Comparison of ENCODE assay signal across 14 cellular contexts in the genomic region with DNA sequence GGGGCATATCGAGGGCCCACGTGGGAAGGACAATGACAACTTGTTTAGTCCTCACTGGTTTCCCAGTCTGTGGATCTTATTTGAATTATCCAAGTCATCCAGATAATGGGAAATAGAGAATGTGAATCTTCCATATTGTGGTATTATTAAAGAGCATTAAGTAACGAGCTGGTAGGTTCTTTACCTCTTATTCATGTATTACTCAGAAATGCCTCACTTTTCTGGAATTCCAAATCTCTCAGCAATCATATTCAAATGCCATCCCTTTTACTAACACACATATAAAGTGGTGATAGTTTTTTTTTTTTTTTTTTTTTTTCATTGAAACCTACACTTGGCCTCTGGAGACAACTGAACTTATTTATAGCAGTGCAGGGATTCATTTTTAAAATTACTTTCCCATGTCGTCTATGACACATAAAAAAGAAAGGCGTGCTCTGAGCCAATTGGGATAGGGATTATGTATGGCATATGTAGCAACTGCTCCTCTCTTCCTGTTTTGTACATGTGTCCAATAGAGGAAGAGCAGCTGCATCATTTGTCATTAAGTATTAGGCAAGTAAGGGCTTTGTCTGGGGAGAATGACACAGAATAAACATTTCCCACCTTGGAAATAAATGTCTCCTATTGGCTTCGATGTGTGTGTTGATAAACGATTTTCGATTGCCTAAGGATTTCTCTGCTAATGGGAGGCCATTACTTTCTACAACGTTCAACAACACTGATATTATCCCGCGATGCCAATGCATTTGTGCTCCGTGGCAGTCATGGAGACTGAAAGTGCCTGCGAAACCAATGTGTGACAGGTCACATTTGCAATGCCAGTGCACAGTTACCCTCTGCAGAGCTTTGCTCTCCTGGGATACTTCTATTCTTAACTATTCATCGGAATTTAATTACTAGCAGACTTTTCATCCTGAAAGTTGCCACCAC.
DNase-seq lines count a peak whose midpoint lies in the region; ATAC-seq and TF ChIP-seq lines count a peak whose summit lies in the region.
"Had no signal": no experiment of that assay in that cellular context is flagged by ENCODE, and none has a peak within 500 bp of the region (broad histone marks: within the 10 kb centered on the region; RNA-seq: fewer than 3 reads in every experiment).

No MANE protein-coding gene starts in this region.

- intact Hi-C loops in PC-9 (cut with micrococcal nuclease; ENCODE audit: unreplicated experiment) (no loop called here), psoas muscle (cut with DNase I) (loop anchor here in 1 of 2 donors (5.0 kb wide), 1 partner anchor 258 kb away; no protein-coding TSS in a partner anchor)

- H3K36me3 ChIP-seq in PC-9 (ENCODE audit: low read depth) (no peaks in the 10 kb centered on the region), fibroblast of lung (ENCODE audit: control insufficient read depth, insufficient read depth, low read length) (no peaks in the 10 kb centered on the region), psoas muscle (ENCODE audit: insufficient read depth in 1 of 2, low read depth in 1 of 2) (no peaks in the 10 kb centered on the region)
- H3K36me3 ChIP-seq: spleen had no signal

- peak overlapping the region; percentile 56; the same call in 1 of the 2 replicates for H2AFZ ChIP-seq in PC-9
- no peak overlapping the region for H2AFZ ChIP-seq in fibroblast of lung (ENCODE audit: low read length)

- H3K79me2 ChIP-seq in PC-9 (ENCODE audit: low read depth) (no peaks in the 10 kb centered on the region), fibroblast of lung (ENCODE audit: control insufficient read depth, insufficient read depth, low read length) (no peaks in the 10 kb centered on the region)

- TF ChIP-seq CTCF in PC-9 (conservative IDR thresholded peaks at IDR 0.05) (no peak), fibroblast of lung (conservative IDR thresholded peaks at IDR 0.05 in 1 of 2, IDR thresholded peaks at IDR 0.05 in 1 of 2; ENCODE audit: low read depth in 1 of 2, low read length in 2 of 2) (no peak), psoas muscle (IDR thresholded peaks at IDR 0.05) (no peak)

- CTCF ChIA-PET in PC-9 (lab: Charles Lee) = no interaction called here

- no peak overlapping the region for H3K9ac ChIP-seq in fibroblast of lung (ENCODE audit: insufficient read depth, low read length)

- WGBS in psoas muscle, 3 donors = 19 to 35% (median 26%) methylated on average over 14 of the region's 14 CpGs

- H3K9me2 ChIP-seq in PC-9 (ENCODE audit: insufficient read depth) = no peaks in the 10 kb centered on the region

- DNase-seq in ELR (ENCODE audit: low read depth) (peak; percentile 98), PC-9 (peak in 1 of 2 experiments; percentile 87), fibroblast of lung (ENCODE audit: low read depth in 2 of 2) (peak; percentile 78 to 98), psoas muscle (peak in 1 of 2 donors; percentile 33), T-helper 1 cell (no peak), NCI-H345 treated with DMSO at 0.1 percent for 48 hours (lab: John Stamatoyannopoulos, UW; ENCODE audit: unreplicated experiment) (no peak)
- DNase-seq: effector memory CD4-positive, alpha-beta T cell; NCI-H510A; spleen; T-helper 9 cell had no signal

- BruUV-seq in PC-9 (replicated peaks; lab: Mats Ljungman, UMichigan) = no TSS peak

- POLR2A ChIA-PET in PC-9 (lab: Charles Lee; ENCODE audit: unreplicated experiment) = interaction anchor here (0.9 kb wide), 2 partner anchors 10 to 1679 kb away, joined by 4 to 7 read pairs; no protein-coding TSS in a partner anchor

- H3K27me3 ChIP-seq in PC-9 (ENCODE audit: insufficient read depth, low read depth) = no peaks in the 10 kb centered on the region
- H3K27me3 ChIP-seq in fibroblast of lung (ENCODE audit: control insufficient read depth, insufficient read depth, low read length) = no peaks in the 10 kb centered on the region
- no peaks in the 10 kb centered on the region for H3K27me3 ChIP-seq in psoas muscle (ENCODE audit: insufficient read depth in 3 of 3, low read length in 2 of 3)
- H3K27me3 ChIP-seq: spleen had no signal

- peak; percentile 86 to 93 (median 92) for ATAC-seq in psoas muscle
- ATAC-seq in HG03460 (IDR thresholded peaks at IDR 0.05; ENCODE audit: unreplicated experiment) = no peak
- ATAC-seq in HG02610 (IDR thresholded peaks at IDR 0.05; ENCODE audit: unreplicated experiment) = no peak
- ATAC-seq: stimulated activated memory B cell treated with anti-CD40 and anti-IgM and Interleukin-4, amounts not matched to agents 10 μg/mL and 1 μg/mL and 100 μg/mL, for 72 hours had no signal

- peak overlapping the region; percentile 63 for H3K27ac ChIP-seq in PC-9
- H3K27ac ChIP-seq in fibroblast of lung (ENCODE audit: insufficient read depth, low read length) = peak overlapping the region; percentile 74
- peak overlapping the region; percentile 89 for H3K27ac ChIP-seq in psoas muscle
- H3K27ac ChIP-seq: spleen had no signal

- peak overlapping the region; percentile 20; the same call in 1 of the 2 replicates for H3K4me2 ChIP-seq in PC-9
- H3K4me2 ChIP-seq in fibroblast of lung (ENCODE audit: extremely low read depth, insufficient read depth, low read length) = no peak overlapping the region

- peaks cover 7% of the 10 kb centered on the region; the same call in 1 of the 2 replicates for H3K9me3 ChIP-seq in PC-9 (ENCODE audit: insufficient read depth, low read depth)
- no peaks in the 10 kb centered on the region for H3K9me3 ChIP-seq in fibroblast of lung (ENCODE audit: control insufficient read depth, insufficient read depth, low read depth, low read length)
- H3K9me3 ChIP-seq in psoas muscle = peaks cover 6% of the 10 kb centered on the region

- peaks cover 14% of the 10 kb centered on the region for H3F3A ChIP-seq in PC-9 (ENCODE audit: insufficient read depth, low read depth)

- H4K20me1 ChIP-seq in PC-9 (ENCODE audit: insufficient read depth) = no peaks in the 10 kb centered on the region
- H4K20me1 ChIP-seq in fibroblast of lung (ENCODE audit: control insufficient read depth, extremely low read depth, insufficient read depth, low read length) = no peaks in the 10 kb centered on the region

- peaks cover 23% of the 10 kb centered on the region for H3K4me1 ChIP-seq in PC-9 (replicated peaks; ENCODE audit: insufficient read depth)
- H3K4me1 ChIP-seq in fibroblast of lung (ENCODE audit: control insufficient read depth, extremely low read depth, insufficient read depth, low read length) = peaks cover 8% of the 10 kb centered on the region
- H3K4me1 ChIP-seq in psoas muscle = peaks cover 16% of the 10 kb centered on the region
- H3K4me1 ChIP-seq: spleen had no signal

- H3K4me3 ChIP-seq in PC-9 = no peak overlapping the region
- no peak overlapping the region for H3K4me3 ChIP-seq in fibroblast of lung (replicated peaks in 1 of 4; ENCODE audit: control extremely low read depth in 1 of 4, insufficient read depth in 1 of 4, low read depth in 3 of 4, low read length in 4 of 4)
- peak overlapping the region; percentile 48 for H3K4me3 ChIP-seq in psoas muscle
- H3K4me3 ChIP-seq: lung, spleen had no signal

Comparison
In these comparisons a context has a peak if more than half of its experiments do, and no peak if none do; other contexts are left out.
1. DNase-seq: peak in ELR (single experiment) and fibroblast of lung (2 of 2); none in T-helper 1 cell (0 of 5) and NCI-H345 treated with DMSO at 0.1 percent for 48 hours (single experiment).
2. ATAC-seq: peak in psoas muscle (4 of 4); none in HG03460 (single experiment) and HG02610 (single experiment).
3. Peak in every context shown above with its lines, with median percentiles within 50 percentile points of each other: H3K27ac ChIP-seq.